ENCODE assay signal across 1 cellular context in genomic region chr18:9575558-9575957, GRCh38.
A peak's percentile ranks its signal among the peaks of the same experiment; 100 is the strongest.
TF ChIP-seq lines count a peak whose summit lies in the region.

No MANE protein-coding gene starts in this region.

TF ChIP-seq in HepG2, 621 proteins besides CTCF, POLR2A, EP300 and RAD21 (continued from another document and continues in another):
- no peak for TF ChIP-seq ZHX1 (CRISPR knock-in tag; IDR thresholded peaks at IDR 0.05; ENCODE audit: low read depth)
- no peak for TF ChIP-seq ZNF639 (CRISPR knock-in tag; conservative IDR thresholded peaks at IDR 0.05)
- peak; percentile 87 for TF ChIP-seq ZNF614 (CRISPR knock-in tag; IDR thresholded peaks at IDR 0.05; ENCODE audit: borderline replicate concordance)
- no peak for TF ChIP-seq RBAK (CRISPR knock-in tag; IDR thresholded peaks at IDR 0.05)
- TF ChIP-seq, protein P1, sequence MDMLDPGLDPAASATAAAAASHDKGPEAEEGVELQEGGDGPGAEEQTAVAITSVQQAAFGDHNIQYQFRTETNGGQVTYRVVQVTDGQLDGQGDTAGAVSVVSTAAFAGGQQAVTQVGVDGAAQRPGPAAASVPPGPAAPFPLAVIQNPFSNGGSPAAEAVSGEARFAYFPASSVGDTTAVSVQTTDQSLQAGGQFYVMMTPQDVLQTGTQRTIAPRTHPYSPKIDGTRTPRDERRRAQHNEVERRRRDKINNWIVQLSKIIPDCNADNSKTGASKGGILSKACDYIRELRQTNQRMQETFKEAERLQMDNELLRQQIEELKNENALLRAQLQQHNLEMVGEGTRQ (IDR thresholded peaks at IDR 0.05; ENCODE audit: low read depth, low read length), result no peak
- TF ChIP-seq, protein P1 (CRISPR knock-in tag; IDR thresholded peaks at IDR 0.05; ENCODE audit: borderline replicate concordance), result no peak
- no peak for TF ChIP-seq ZNF230 (CRISPR knock-in tag; IDR thresholded peaks at IDR 0.05)
- TF ChIP-seq JUNB (CRISPR knock-in tag; IDR thresholded peaks at IDR 0.05; ENCODE audit: borderline replicate concordance), result no peak
- TF ChIP-seq ARNTL (CRISPR knock-in tag; IDR thresholded peaks at IDR 0.05), result no peak
- no peak for TF ChIP-seq ZNF7 (CRISPR knock-in tag; IDR thresholded peaks at IDR 0.05)
- no peak for TF ChIP-seq ZNF878 (CRISPR knock-in tag; IDR thresholded peaks at IDR 0.05)
- TF ChIP-seq IRF1 (CRISPR knock-in tag; IDR thresholded peaks at IDR 0.05; ENCODE audit: low read depth), result no peak
- TF ChIP-seq MAFK (conservative IDR thresholded peaks at IDR 0.05 in 1 of 2, IDR thresholded peaks at IDR 0.05 in 1 of 2; ENCODE audit: low read length in 2 of 2), result no peak
- no peak for TF ChIP-seq JUND (CRISPR knock-in tag; IDR thresholded peaks at IDR 0.05)
- no peak for TF ChIP-seq TBX3 (IDR thresholded peaks at IDR 0.05; ENCODE audit: borderline replicate concordance)
- no peak for TF ChIP-seq ZSCAN31 (CRISPR knock-in tag; IDR thresholded peaks at IDR 0.05; ENCODE audit: low read depth)
- TF ChIP-seq ZNF556 (CRISPR knock-in tag; IDR thresholded peaks at IDR 0.05; ENCODE audit: borderline replicate concordance), result no peak
- no peak for TF ChIP-seq SP1 (IDR thresholded peaks at IDR 0.05)
- no peak for TF ChIP-seq SP1 (CRISPR knock-in tag; IDR thresholded peaks at IDR 0.05)
- no peak for TF ChIP-seq REST (IDR thresholded peaks at IDR 0.05; ENCODE audit: borderline replicate concordance in 1 of 2, low read depth in 1 of 2, low read length in 2 of 2)
- TF ChIP-seq KLF15 (CRISPR knock-in tag; IDR thresholded peaks at IDR 0.05; ENCODE audit: borderline replicate concordance), result no peak
- TF ChIP-seq SOX13 (IDR thresholded peaks at IDR 0.05), result no peak
- peak in 1 of 2 experiments; percentile 52; a peak in 1 of 4 replicates for TF ChIP-seq SOX13 (CRISPR knock-in tag; conservative IDR thresholded peaks at IDR 0.05 in 1 of 2, IDR thresholded peaks at IDR 0.05 in 1 of 2)
- TF ChIP-seq, protein P2, sequence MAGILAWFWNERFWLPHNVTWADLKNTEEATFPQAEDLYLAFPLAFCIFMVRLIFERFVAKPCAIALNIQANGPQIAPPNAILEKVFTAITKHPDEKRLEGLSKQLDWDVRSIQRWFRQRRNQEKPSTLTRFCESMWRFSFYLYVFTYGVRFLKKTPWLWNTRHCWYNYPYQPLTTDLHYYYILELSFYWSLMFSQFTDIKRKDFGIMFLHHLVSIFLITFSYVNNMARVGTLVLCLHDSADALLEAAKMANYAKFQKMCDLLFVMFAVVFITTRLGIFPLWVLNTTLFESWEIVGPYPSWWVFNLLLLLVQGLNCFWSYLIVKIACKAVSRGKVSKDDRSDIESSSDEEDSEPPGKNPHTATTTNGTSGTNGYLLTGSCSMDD (CRISPR knock-in tag; IDR thresholded peaks at IDR 0.05), result no peak
- no peak for TF ChIP-seq ATF7 (IDR thresholded peaks at IDR 0.05)
- TF ChIP-seq ATF7 (CRISPR knock-in tag; IDR thresholded peaks at IDR 0.05), result no peak
- 0 out of 2 replicates have a peak, but pooled peaks have one; percentile 40 for TF ChIP-seq KDM4B (CRISPR knock-in tag; IDR thresholded peaks at IDR 0.05)
- no peak for TF ChIP-seq KLF9 (CRISPR knock-in tag; IDR thresholded peaks at IDR 0.05; ENCODE audit: low read depth)
- no peak; the same call in 1 of the 2 replicates for TF ChIP-seq ZFP91 (CRISPR knock-in tag; IDR thresholded peaks at IDR 0.05; ENCODE audit: borderline replicate concordance)
- TF ChIP-seq ZNF550 (CRISPR knock-in tag; IDR thresholded peaks at IDR 0.05; ENCODE audit: borderline replicate concordance), result no peak
- TF ChIP-seq, protein P3, sequence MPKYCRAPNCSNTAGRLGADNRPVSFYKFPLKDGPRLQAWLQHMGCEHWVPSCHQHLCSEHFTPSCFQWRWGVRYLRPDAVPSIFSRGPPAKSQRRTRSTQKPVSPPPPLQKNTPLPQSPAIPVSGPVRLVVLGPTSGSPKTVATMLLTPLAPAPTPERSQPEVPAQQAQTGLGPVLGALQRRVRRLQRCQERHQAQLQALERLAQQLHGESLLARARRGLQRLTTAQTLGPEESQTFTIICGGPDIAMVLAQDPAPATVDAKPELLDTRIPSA (CRISPR knock-in tag; IDR thresholded peaks at IDR 0.05; ENCODE audit: borderline replicate concordance), result no peak
- no peak for TF ChIP-seq ZNF207 (IDR thresholded peaks at IDR 0.05; ENCODE audit: borderline replicate concordance)
- 0 out of 2 replicates have a peak, but pooled peaks have one; percentile 33 for TF ChIP-seq HNF1B (CRISPR knock-in tag; IDR thresholded peaks at IDR 0.05)
- peak; percentile 88 for TF ChIP-seq STAG1 (CRISPR knock-in tag; IDR thresholded peaks at IDR 0.05)
- no peak for TF ChIP-seq ZFP36L2 (CRISPR knock-in tag; IDR thresholded peaks at IDR 0.05)
- TF ChIP-seq RELA (CRISPR knock-in tag; IDR thresholded peaks at IDR 0.05), result no peak
- TF ChIP-seq, protein P4, sequence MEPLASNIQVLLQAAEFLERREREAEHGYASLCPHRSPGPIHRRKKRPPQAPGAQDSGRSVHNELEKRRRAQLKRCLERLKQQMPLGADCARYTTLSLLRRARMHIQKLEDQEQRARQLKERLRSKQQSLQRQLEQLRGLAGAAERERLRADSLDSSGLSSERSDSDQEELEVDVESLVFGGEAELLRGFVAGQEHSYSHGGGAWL (CRISPR knock-in tag; IDR thresholded peaks at IDR 0.05), result no peak
- no peak for TF ChIP-seq ZNF841 (CRISPR knock-in tag; IDR thresholded peaks at IDR 0.05; ENCODE audit: borderline replicate concordance)
- peak; percentile 49; the same call in 1 of the 2 replicates for TF ChIP-seq BCL6 (CRISPR knock-in tag; IDR thresholded peaks at IDR 0.05)
- no peak for TF ChIP-seq HNRNPL (IDR thresholded peaks at IDR 0.05; ENCODE audit: low read depth, low read length)
- TF ChIP-seq EHMT2 (IDR thresholded peaks at IDR 0.05; ENCODE audit: borderline replicate concordance, low read depth, low read length), result no peak
- TF ChIP-seq ATF2 (CRISPR knock-in tag; IDR thresholded peaks at IDR 0.05), result peak; percentile 50; the same call in 1 of the 2 replicates
- TF ChIP-seq GABPA (IDR thresholded peaks at IDR 0.05; ENCODE audit: low read depth, low read length), result no peak
- TF ChIP-seq GABPA (CRISPR knock-in tag; IDR thresholded peaks at IDR 0.05; ENCODE audit: low read depth), result no peak
- TF ChIP-seq ZNF101 (CRISPR knock-in tag; IDR thresholded peaks at IDR 0.05; ENCODE audit: borderline replicate concordance, low read depth), result no peak
- TF ChIP-seq ONECUT2 (CRISPR knock-in tag; IDR thresholded peaks at IDR 0.05), result no peak
- no peak for TF ChIP-seq ZNF292 (CRISPR knock-in tag; IDR thresholded peaks at IDR 0.05; ENCODE audit: borderline replicate concordance, low read depth)
